ENCODE assay signal across 19 cellular contexts in genomic region chr1:154330669-154331068, GRCh38. TPM values are rescaled to one million over a fixed set of nuclear protein-coding genes. Genes with fewer than 3 reads are reported as not detected.
DNase-seq lines count a peak whose midpoint lies in the region; ATAC-seq and TF ChIP-seq lines count a peak whose summit lies in the region.
"Had no signal": no experiment of that assay in that cellular context is flagged by ENCODE, and none has a peak within 500 bp of the region (broad histone marks: within the 10 kb centered on the region; RNA-seq: fewer than 3 reads in every experiment).

No MANE protein-coding gene starts in this region.

- CTCF ChIA-PET in CD8-positive, alpha-beta T cell (lab: Charles Lee) = interaction anchor here (0.6 to 10.7 kb wide), 4 partner anchors 14 to 216 kb away, joined by 3 to 184 read pairs (median 3); no protein-coding TSS in a partner anchor

- peak overlapping the region; percentile 86 for H3K4me3 Mint-ChIP-seq in CD8-positive, alpha-beta T cell
- H3K4me3 Mint-ChIP-seq in activated naive CD8-positive, alpha-beta T cell treated with anti-CD3 and anti-CD28 coated beads for 36 hours = peak overlapping the region; percentile 77
- peak overlapping the region; percentile 57 for H3K4me3 Mint-ChIP-seq in natural killer cell treated with Interleukin-12 subunit alpha and Interleukin-12 subunit beta and Interleukin-15 and Interleukin-18, amount 100 ng/mL, for 72 hours
- H3K4me3 Mint-ChIP-seq: WTC11 had no signal

- H3K9me2 ChIP-seq in Loucy (replicated peaks; ENCODE audit: low read depth, low read length) = no peaks in the 10 kb centered on the region

- H3K79me2 ChIP-seq in Loucy (ENCODE audit: insufficient read depth, low read length) (peaks cover 33% of the 10 kb centered on the region), smooth muscle cell (ENCODE audit: low read depth) (peaks cover 7% of the 10 kb centered on the region)

- H2AFZ ChIP-seq in Loucy (ENCODE audit: low read length) (no peak overlapping the region), smooth muscle cell (ENCODE audit: low read depth) (no peak overlapping the region)

- peak overlapping the region; percentile 15 for H3K27ac ChIP-seq in CD8-positive, alpha-beta T cell (ENCODE audit: low read depth, low read length)
- no peak overlapping the region for H3K27ac ChIP-seq in smooth muscle cell (ENCODE audit: low read depth)

- no peaks in the 10 kb centered on the region; the same call in 1 of the 2 replicates for H3F3A ChIP-seq in Loucy (ENCODE audit: low read depth)
- peaks cover 2% of the 10 kb centered on the region for H3F3A ChIP-seq in smooth muscle cell (ENCODE audit: low read depth)

- H3K4me1 ChIP-seq in CD8-positive, alpha-beta T cell (ENCODE audit: insufficient read depth, low read length) = peaks cover 72% of the 10 kb centered on the region
- peaks cover 49% of the 10 kb centered on the region for H3K4me1 ChIP-seq in Loucy (ENCODE audit: insufficient read depth, low read length, poor library complexity, severe bottlenecking)
- peaks cover 22% of the 10 kb centered on the region for H3K4me1 ChIP-seq in smooth muscle cell (ENCODE audit: low read depth)

- intact Hi-C loops in CD8-positive, alpha-beta T cell (cut with DNase I, micrococcal nuclease) = loop anchor here in 1 of 2 experiments (10.0 kb wide), 1 partner anchor 336 kb away; the partner anchor contains the start of gene RPS27

- no peaks in the 10 kb centered on the region for H3K27me3 ChIP-seq in CD8-positive, alpha-beta T cell (ENCODE audit: insufficient read depth, low read length)
- H3K27me3 ChIP-seq in Loucy (ENCODE audit: insufficient read depth, low read length, poor library complexity, severe bottlenecking) (no peaks in the 10 kb centered on the region), smooth muscle cell (ENCODE audit: low read depth) (no peaks in the 10 kb centered on the region)
- H3K27me3 ChIP-seq: testis had no signal

- ATAC-seq in CD8-positive, alpha-beta T cell = no peak
- ATAC-seq in natural killer cell treated with Interleukin-12 subunit alpha and Interleukin-12 subunit beta and Interleukin-15 and Interleukin-18, amount 100 ng/mL, for 72 hours = no peak
- ATAC-seq in HG02852 (IDR thresholded peaks at IDR 0.05; ENCODE audit: unreplicated experiment) = no peak
- ATAC-seq: K562, Right ventricle myocardium inferior, WTC11 had no signal

- no peak for DNase-seq in CD8-positive, alpha-beta T cell
- DNase-seq in activated naive CD8-positive, alpha-beta T cell treated with anti-CD3 and anti-CD28 coated beads for 36 hours = no peak
- no peak for DNase-seq in natural killer cell treated with Interleukin-12 subunit alpha and Interleukin-12 subunit beta and Interleukin-15 and Interleukin-18, amount 100 ng/mL, for 72 hours (ENCODE audit: low spot score)
- no peak for DNase-seq in NCI-H1417 (lab: John Stamatoyannopoulos, UW)
- no peak for DNase-seq in smooth muscle cell (lab: John Stamatoyannopoulos, UW; ENCODE audit: unreplicated experiment)
- DNase-seq: AML-193, amniotic stem cell, HCEC 1CT, hypothalamus, naive B cell, NCI-H1048, NCI-H2107, testis had no signal

- H3K4me2 ChIP-seq in Loucy (ENCODE audit: low read depth, low read length, poor library complexity, severe bottlenecking) (peak overlapping the region; percentile 39), smooth muscle cell (no peak overlapping the region)

- H3K36me3 Mint-ChIP-seq in CD8-positive, alpha-beta T cell = peaks cover 58% of the 10 kb centered on the region
- peaks cover 25% of the 10 kb centered on the region for H3K36me3 Mint-ChIP-seq in activated naive CD8-positive, alpha-beta T cell treated with anti-CD3 and anti-CD28 coated beads for 36 hours
- peaks cover 8% of the 10 kb centered on the region for H3K36me3 Mint-ChIP-seq in natural killer cell treated with Interleukin-12 subunit alpha and Interleukin-12 subunit beta and Interleukin-15 and Interleukin-18, amount 100 ng/mL, for 72 hours

- H3K9me3 Mint-ChIP-seq in CD8-positive, alpha-beta T cell = no peaks in the 10 kb centered on the region
- no peaks in the 10 kb centered on the region for H3K9me3 Mint-ChIP-seq in activated naive CD8-positive, alpha-beta T cell treated with anti-CD3 and anti-CD28 coated beads for 36 hours
- no peaks in the 10 kb centered on the region for H3K9me3 Mint-ChIP-seq in natural killer cell treated with Interleukin-12 subunit alpha and Interleukin-12 subunit beta and Interleukin-15 and Interleukin-18, amount 100 ng/mL, for 72 hours
- H3K9me3 Mint-ChIP-seq: naive B cell, WTC11 had no signal

- H3K9ac ChIP-seq in Loucy (ENCODE audit: low read depth, low read length, poor library complexity, severe bottlenecking) = no peak overlapping the region
- no peak overlapping the region for H3K9ac ChIP-seq in smooth muscle cell (ENCODE audit: low read depth)

- POLR2A ChIA-PET in CD8-positive, alpha-beta T cell (lab: Charles Lee) = interaction anchor here (6.2 kb wide), 1 partner anchor 13 kb away, joined by 40 read pairs; no protein-coding TSS in a partner anchor

- H3K36me3 ChIP-seq in CD8-positive, alpha-beta T cell (ENCODE audit: insufficient read depth, low read length) = peaks cover 16% of the 10 kb centered on the region
- H3K36me3 ChIP-seq in Loucy (ENCODE audit: insufficient read depth, low read length) = peaks cover 21% of the 10 kb centered on the region; the same call in 1 of the 2 replicates
- no peaks in the 10 kb centered on the region for H3K36me3 ChIP-seq in smooth muscle cell (ENCODE audit: low read depth)

- H3K27ac Mint-ChIP-seq in CD8-positive, alpha-beta T cell = peak overlapping the region; percentile 88
- H3K27ac Mint-ChIP-seq in activated naive CD8-positive, alpha-beta T cell treated with anti-CD3 and anti-CD28 coated beads for 36 hours = peak overlapping the region; percentile 92
- H3K27ac Mint-ChIP-seq in natural killer cell treated with Interleukin-12 subunit alpha and Interleukin-12 subunit beta and Interleukin-15 and Interleukin-18, amount 100 ng/mL, for 72 hours = peak overlapping the region; percentile 72 to 77
- H3K27ac Mint-ChIP-seq: WTC11 had no signal

- H3K4me1 Mint-ChIP-seq in CD8-positive, alpha-beta T cell (ENCODE audit: low read depth) = peaks cover 76% of the 10 kb centered on the region
- H3K4me1 Mint-ChIP-seq in activated naive CD8-positive, alpha-beta T cell treated with anti-CD3 and anti-CD28 coated beads for 36 hours = peaks cover 50% of the 10 kb centered on the region
- H3K4me1 Mint-ChIP-seq in natural killer cell treated with Interleukin-12 subunit alpha and Interleukin-12 subunit beta and Interleukin-15 and Interleukin-18, amount 100 ng/mL, for 72 hours (ENCODE audit: low read depth in 2 of 2) = peaks cover 52 to 57% of the 10 kb centered on the region in 2 donors

- H3K27me3 Mint-ChIP-seq in CD8-positive, alpha-beta T cell (ENCODE audit: low read depth) = no peaks in the 10 kb centered on the region
- no peaks in the 10 kb centered on the region for H3K27me3 Mint-ChIP-seq in activated naive CD8-positive, alpha-beta T cell treated with anti-CD3 and anti-CD28 coated beads for 36 hours
- no peaks in the 10 kb centered on the region for H3K27me3 Mint-ChIP-seq in natural killer cell treated with Interleukin-12 subunit alpha and Interleukin-12 subunit beta and Interleukin-15 and Interleukin-18, amount 100 ng/mL, for 72 hours
- H3K27me3 Mint-ChIP-seq: naive B cell had no signal

- TF ChIP-seq CTCF in CD8-positive, alpha-beta T cell (IDR thresholded peaks at IDR 0.05) = no peak
- TF ChIP-seq CTCF in Loucy (conservative IDR thresholded peaks at IDR 0.05; ENCODE audit: low read length) = no peak
- TF ChIP-seq CTCF in smooth muscle cell (IDR thresholded peaks at IDR 0.05; ENCODE audit: borderline replicate concordance, insufficient read depth, poor library complexity, severe bottlenecking) = no peak

- no peaks in the 10 kb centered on the region for H3K9me3 ChIP-seq in CD8-positive, alpha-beta T cell (ENCODE audit: low read length)
- H3K9me3 ChIP-seq in Loucy (ENCODE audit: insufficient read depth, low read depth, low read length) (no peaks in the 10 kb centered on the region), smooth muscle cell (replicated peaks; ENCODE audit: low read depth) (no peaks in the 10 kb centered on the region)
- H3K9me3 ChIP-seq: testis had no signal

- peak overlapping the region; percentile 77 for H3K4me3 ChIP-seq in CD8-positive, alpha-beta T cell (ENCODE audit: low read depth, low read length)
- no peak overlapping the region for H3K4me3 ChIP-seq in Loucy (ENCODE audit: low read length, poor library complexity, severe bottlenecking)
- no peak overlapping the region for H3K4me3 ChIP-seq in smooth muscle cell
- H3K4me3 ChIP-seq: K562, testis had no signal

- H4K20me1 ChIP-seq in Loucy (ENCODE audit: insufficient read depth, low read length, poor library complexity, severe bottlenecking) (peaks cover 19% of the 10 kb centered on the region), smooth muscle cell (ENCODE audit: low read depth) (peaks cover 44% of the 10 kb centered on the region)

RNA-seq across cellular contexts. Expression of gene ATP8B2, which starts 5.3 kb away (rescaled TPM):
- total RNA-seq in CD8-positive, alpha-beta T cell = 10 to 100 TPM; 51.1 to 58.4 TPM
- total RNA-seq in activated naive CD8-positive, alpha-beta T cell treated with anti-CD3 and anti-CD28 coated beads for 36 hours = 10 to 100 TPM; 64.9 to 66.4 TPM
- 10 to 100 TPM; 29.2 to 60.6 TPM for total RNA-seq in natural killer cell treated with Interleukin-12 subunit alpha and Interleukin-12 subunit beta and Interleukin-15 and Interleukin-18, amount 100 ng/mL, for 72 hours
- total RNA-seq in smooth muscle cell = 49.1 and 57.6 TPM in 2 replicates
- 19.6 and 20.7 TPM in 2 replicates for polyA plus RNA-seq in smooth muscle cell

RNA-seq across cellular contexts. Expression of gene AQP10, which starts 9.8 kb away (rescaled TPM):
- not detected for total RNA-seq in CD8-positive, alpha-beta T cell
- not detected for total RNA-seq in activated naive CD8-positive, alpha-beta T cell treated with anti-CD3 and anti-CD28 coated beads for 36 hours
- total RNA-seq in natural killer cell treated with Interleukin-12 subunit alpha and Interleukin-12 subunit beta and Interleukin-15 and Interleukin-18, amount 100 ng/mL, for 72 hours = not detected
- total RNA-seq in smooth muscle cell = not detected in 2 replicates
- polyA plus RNA-seq in smooth muscle cell = 0.14 TPM in 1 of 2 replicates, not detected in the other
- total RNA-seq: kidney epithelial cell, Right ventricle myocardium inferior, WTC11 had no signal

RNA-seq across cellular contexts. Expression of gene HAX1, which starts 58.2 kb away (rescaled TPM):
- 10 to 100 TPM; 56.8 to 58.4 TPM for total RNA-seq in CD8-positive, alpha-beta T cell
- 100 to 1,000 TPM; 167 to 181 TPM for total RNA-seq in activated naive CD8-positive, alpha-beta T cell treated with anti-CD3 and anti-CD28 coated beads for 36 hours
- total RNA-seq in natural killer cell treated with Interleukin-12 subunit alpha and Interleukin-12 subunit beta and Interleukin-15 and Interleukin-18, amount 100 ng/mL, for 72 hours = 100 to 1,000 TPM; 131 to 136 TPM
- total RNA-seq in smooth muscle cell = 57.8 and 73.7 TPM in 2 replicates
- polyA plus RNA-seq in smooth muscle cell = 89.7 and 91.6 TPM in 2 replicates
